Comparison of ENCODE assay signal across 3 cellular contexts in the genomic region with DNA sequence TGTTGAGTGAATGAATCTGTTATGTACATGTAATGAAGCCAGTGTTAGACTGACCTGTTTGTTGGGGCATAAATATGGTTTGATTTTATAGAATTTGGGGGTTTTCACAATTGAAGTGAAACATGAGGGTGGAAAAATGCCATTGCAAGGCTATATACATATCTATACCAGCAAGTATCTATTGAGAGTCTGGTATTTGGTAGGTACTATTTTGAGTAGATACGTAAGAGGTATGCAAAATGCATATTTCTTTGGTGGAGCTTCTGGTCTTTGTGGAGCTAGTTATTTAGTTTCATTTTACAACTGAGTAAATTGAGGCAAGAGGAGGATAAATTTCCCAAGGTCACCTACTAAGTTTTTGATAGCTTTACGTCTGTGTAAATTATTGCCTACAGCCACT.
A peak's percentile ranks its signal among the peaks of the same experiment; 100 is the strongest.
TF ChIP-seq lines count a peak whose summit lies in the region.

No MANE protein-coding gene starts in this region.

TF ChIP-seq in GM12891, 5 proteins besides CTCF, POLR2A, EP300 and RAD21:
- TF ChIP-seq POLR2AphosphoS5 (IDR thresholded peaks at IDR 0.05; ENCODE audit: low read depth, low read length) = no peak
- TF ChIP-seq PAX5 (IDR thresholded peaks at IDR 0.05; ENCODE audit: insufficient read depth, low read length, severe bottlenecking) = no peak
- TF ChIP-seq TAF1 (IDR thresholded peaks at IDR 0.05; ENCODE audit: low read depth, low read length) = no peak
- TF ChIP-seq POU2F2 (IDR thresholded peaks at IDR 0.05; ENCODE audit: low read depth, low read length) = no peak
- no peak for TF ChIP-seq SPI1 (IDR thresholded peaks at IDR 0.05; ENCODE audit: low read depth, low read length)

TF ChIP-seq in K562, 482 proteins besides CTCF, POLR2A, EP300 and RAD21 (continues in another document):
- TF ChIP-seq NR0B1 (IDR thresholded peaks at IDR 0.05; ENCODE audit: partially characterized antibody) = no peak
- TF ChIP-seq THRB (CRISPR knock-in tag; conservative IDR thresholded peaks at IDR 0.05) = no peak
- no peak for TF ChIP-seq FOXP1 (CRISPR knock-in tag; IDR thresholded peaks at IDR 0.05)
- TF ChIP-seq STAG1 (CRISPR knock-in tag; IDR thresholded peaks at IDR 0.05; ENCODE audit: borderline replicate concordance) = no peak
- no peak for TF ChIP-seq ILF3 (IDR thresholded peaks at IDR 0.05; ENCODE audit: borderline replicate concordance)
- TF ChIP-seq DDX20 (tag; IDR thresholded peaks at IDR 0.05; ENCODE audit: low read depth) = 0 out of 2 replicates have a peak, but pooled peaks have one; percentile 33
- no peak for TF ChIP-seq ZBTB34 (CRISPR knock-in tag; IDR thresholded peaks at IDR 0.05)
- TF ChIP-seq ELF2 (CRISPR knock-in tag; IDR thresholded peaks at IDR 0.05) = no peak
- no peak for TF ChIP-seq ZNF41 (CRISPR knock-in tag; conservative IDR thresholded peaks at IDR 0.05)
- no peak for TF ChIP-seq ZMIZ1 (IDR thresholded peaks at IDR 0.05; ENCODE audit: low read depth in 2 of 2, low read length in 2 of 2)
- TF ChIP-seq ZNF12 (CRISPR knock-in tag; IDR thresholded peaks at IDR 0.05) = no peak
- no peak for TF ChIP-seq NCOA2 (IDR thresholded peaks at IDR 0.05; ENCODE audit: partially characterized antibody in 2 of 2)
- TF ChIP-seq ZC3H4 (CRISPR knock-in tag; IDR thresholded peaks at IDR 0.05; ENCODE audit: borderline replicate concordance) = no peak
- TF ChIP-seq ZNF695 (CRISPR knock-in tag; IDR thresholded peaks at IDR 0.05) = no peak
- TF ChIP-seq ESRRB (CRISPR knock-in tag; IDR thresholded peaks at IDR 0.05; ENCODE audit: borderline replicate concordance) = no peak
- TF ChIP-seq MTA1 (IDR thresholded peaks at IDR 0.05; ENCODE audit: borderline replicate concordance) = no peak
- TF ChIP-seq ZNF584 (CRISPR knock-in tag; IDR thresholded peaks at IDR 0.05; ENCODE audit: low read depth) = peak; percentile 20; the same call in 1 of the 2 replicates
- no peak for TF ChIP-seq PHF21A (IDR thresholded peaks at IDR 0.05; ENCODE audit: borderline replicate concordance, low read depth)
- TF ChIP-seq NFYB (IDR thresholded peaks at IDR 0.05; ENCODE audit: extremely low read depth, insufficient read length) = no peak
- TF ChIP-seq BRD4 (IDR thresholded peaks at IDR 0.05) = peak; percentile 24; the same call in 1 of the 2 replicates
- TF ChIP-seq ZNF445 (CRISPR knock-in tag; IDR thresholded peaks at IDR 0.05; ENCODE audit: low read depth) = no peak
- TF ChIP-seq NR1H2 (CRISPR knock-in tag; IDR thresholded peaks at IDR 0.05) = no peak
- TF ChIP-seq POLR2H (tag; IDR thresholded peaks at IDR 0.05; ENCODE audit: low read depth) = 0 out of 2 replicates have a peak, but pooled peaks have one; percentile 22
- TF ChIP-seq MECOM (CRISPR knock-in tag; IDR thresholded peaks at IDR 0.05) = no peak

TF ChIP-seq in WTC11, 78 proteins besides CTCF, POLR2A, EP300 and RAD21:
- TF ChIP-seq JAZF1 (CRISPR knock-in tag; IDR thresholded peaks at IDR 0.05) (no peak), ZBTB43 (CRISPR knock-in tag; IDR thresholded peaks at IDR 0.05) (no peak), USF1 (CRISPR knock-in tag; IDR thresholded peaks at IDR 0.05) (no peak), ZNF219 (CRISPR knock-in tag; IDR thresholded peaks at IDR 0.05; ENCODE audit: borderline replicate concordance) (no peak), NFYB (CRISPR knock-in tag; conservative IDR thresholded peaks at IDR 0.05; ENCODE audit: low read depth) (no peak), E2F4 (CRISPR knock-in tag; IDR thresholded peaks at IDR 0.05; ENCODE audit: borderline replicate concordance, low read depth) (no peak), E2F1 (CRISPR knock-in tag; IDR thresholded peaks at IDR 0.05) (no peak), IRF2 (CRISPR knock-in tag; IDR thresholded peaks at IDR 0.05; ENCODE audit: borderline replicate concordance, low read depth) (no peak)
